ENCODE assay signal across 15 cellular contexts in the genomic region with DNA sequence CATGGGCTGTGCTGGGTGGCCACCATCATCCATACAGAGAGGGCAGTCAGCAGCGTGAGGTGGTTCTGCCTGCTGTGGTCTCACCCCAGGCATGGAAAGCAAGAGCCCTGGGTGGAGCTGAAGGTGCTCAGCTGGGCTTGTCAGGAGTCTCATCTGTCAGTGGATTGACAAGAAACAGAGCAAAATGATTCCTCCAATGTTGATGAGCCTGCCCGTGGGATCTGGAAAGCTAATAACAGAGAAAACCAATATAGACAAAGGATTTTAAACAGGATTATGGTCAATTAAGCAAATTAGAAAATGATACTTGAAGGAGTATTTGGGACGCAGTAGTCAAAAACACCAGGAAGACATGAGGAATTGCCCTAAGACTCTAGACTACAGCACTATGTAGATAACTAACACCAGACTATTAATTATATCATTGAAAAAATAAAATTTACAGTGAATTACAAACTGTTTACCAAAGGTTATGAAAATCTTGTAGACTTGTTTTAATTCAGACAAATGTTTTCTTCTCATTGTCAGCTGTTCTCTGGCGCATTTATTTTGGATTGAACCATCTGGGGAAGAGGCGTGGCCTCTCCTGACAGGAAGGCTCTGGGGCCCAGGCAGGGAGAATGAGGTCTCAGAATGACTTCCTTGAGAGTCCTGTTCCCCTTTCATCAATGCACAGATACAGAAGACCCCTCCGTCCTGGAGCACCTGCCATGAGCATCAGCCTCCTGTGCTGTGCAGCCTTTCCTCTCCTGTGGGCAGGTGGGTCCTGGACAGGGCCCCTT.
"Had no signal": no experiment of that assay in that cellular context is flagged by ENCODE, and none has a peak within 500 bp of the region (broad histone marks: within the 10 kb centered on the region; RNA-seq: fewer than 3 reads in every experiment).

No MANE protein-coding gene starts in this region.

- H3K27ac ChIP-seq: cardiac muscle cell, epithelial cell of prostate, thoracic aorta, upper lobe of right lung had no signal

- H3K4me3 ChIP-seq: cardiac muscle cell, mucosa of descending colon, thoracic aorta, upper lobe of right lung had no signal

- H3K27ac Mint-ChIP-seq: memory B cell; natural killer cell; stimulated activated effector memory CD8-positive, alpha-beta T cell treated with anti-CD3 and anti-CD28 coated beads, Interleukin-12 subunit alpha, Interleukin-12 subunit beta, amount 100 ng/mL, for 72 hours had no signal

- H3K36me3 ChIP-seq: cardiac muscle cell, neutrophil, thoracic aorta, upper lobe of right lung had no signal

- ATAC-seq: left ventricle myocardium superior; mucosa of descending colon; natural killer cell; stimulated activated effector memory CD8-positive, alpha-beta T cell treated with anti-CD3 and anti-CD28 coated beads, Interleukin-12 subunit alpha, Interleukin-12 subunit beta, amount 100 ng/mL, for 72 hours had no signal

- DNase-seq: activated CD4-positive, alpha-beta T cell treated with anti-CD3 and anti-CD28 coated beads for 4 hours; activated effector memory CD4-positive, alpha-beta T cell treated with anti-CD3 and anti-CD28 coated beads, Interleukin-2, amount 50 U/mL, for 16 hours; foreskin melanocyte; head of caudate nucleus; kidney glomerular epithelial cell; left ventricle myocardium superior; mucosa of descending colon; natural killer cell; upper lobe of right lung had no signal

- H3K4me1 ChIP-seq: upper lobe of right lung had no signal

- H3K4me1 Mint-ChIP-seq: stimulated activated effector memory CD8-positive, alpha-beta T cell treated with anti-CD3 and anti-CD28 coated beads, Interleukin-12 subunit alpha, Interleukin-12 subunit beta, amount 100 ng/mL, for 72 hours had no signal

- H3K9me3 ChIP-seq: mucosa of descending colon, neutrophil, thoracic aorta, upper lobe of right lung had no signal

- H3K9me3 Mint-ChIP-seq: memory B cell; natural killer cell; stimulated activated effector memory CD8-positive, alpha-beta T cell treated with anti-CD3 and anti-CD28 coated beads, Interleukin-12 subunit alpha, Interleukin-12 subunit beta, amount 100 ng/mL, for 72 hours had no signal

- H3K36me3 Mint-ChIP-seq: memory B cell; natural killer cell; stimulated activated effector memory CD8-positive, alpha-beta T cell treated with anti-CD3 and anti-CD28 coated beads, Interleukin-12 subunit alpha, Interleukin-12 subunit beta, amount 100 ng/mL, for 72 hours had no signal

- H3K4me3 Mint-ChIP-seq: memory B cell; natural killer cell; stimulated activated effector memory CD8-positive, alpha-beta T cell treated with anti-CD3 and anti-CD28 coated beads, Interleukin-12 subunit alpha, Interleukin-12 subunit beta, amount 100 ng/mL, for 72 hours had no signal

- H3K27me3 ChIP-seq: cardiac muscle cell, neutrophil, upper lobe of right lung had no signal
